In genomic region chr12:102735104-102735503, GRCh38 we compare ENCODE assay signal across 14 cellular contexts.
A peak's percentile ranks its signal among the peaks of the same experiment; 100 is the strongest.
DNase-seq lines count a peak whose midpoint lies in the region; ATAC-seq and FAIRE-seq lines count a peak whose summit lies in the region.
"Had no signal": no experiment of that assay in that cellular context is flagged by ENCODE, and none has a peak within 500 bp of the region (broad histone marks: within the 10 kb centered on the region; RNA-seq: fewer than 3 reads in every experiment).

No MANE protein-coding gene starts in this region.

- H3K4me1 ChIP-seq in SJCRH30, result no peaks in the 10 kb centered on the region
- H3K4me1 ChIP-seq: left lung, right atrium auricular region, SJSA1 had no signal

- no peak overlapping the region for H3K27ac ChIP-seq in SJCRH30
- H3K27ac ChIP-seq: left lung, right atrium auricular region, SJSA1 had no signal

- peaks cover 3% of the 10 kb centered on the region for H3K4me1 Mint-ChIP-seq in T-helper 1 cell treated with Interleukin-12 subunit alpha and Interleukin-12 subunit beta and Interleukin-4 antibody, amounts not matched to agents 30 μg/mL and 1 μg/mL, for 36 hours (ENCODE audit: low read depth)

- FAIRE-seq in GM18507 (lab: Jason Lieb, UNC), result peak; percentile 94

- H3K27me3 Mint-ChIP-seq in T-helper 1 cell treated with Interleukin-12 subunit alpha and Interleukin-12 subunit beta and Interleukin-4 antibody, amounts not matched to agents 30 μg/mL and 1 μg/mL, for 36 hours (ENCODE audit: low read depth), result no peaks in the 10 kb centered on the region
- H3K27me3 Mint-ChIP-seq: activated CD4-positive, alpha-beta memory T cell treated with anti-CD3 and anti-CD28 coated beads for 36 hours had no signal

- no peak overlapping the region for H3K4me3 Mint-ChIP-seq in T-helper 1 cell treated with Interleukin-12 subunit alpha and Interleukin-12 subunit beta and Interleukin-4 antibody, amounts not matched to agents 30 μg/mL and 1 μg/mL, for 36 hours
- H3K4me3 Mint-ChIP-seq: activated CD4-positive, alpha-beta memory T cell treated with anti-CD3 and anti-CD28 coated beads for 36 hours; CD8-positive, alpha-beta T cell had no signal

- H3K27ac Mint-ChIP-seq in T-helper 1 cell treated with Interleukin-12 subunit alpha and Interleukin-12 subunit beta and Interleukin-4 antibody, amounts not matched to agents 30 μg/mL and 1 μg/mL, for 36 hours, result peak overlapping the region; percentile 76
- H3K27ac Mint-ChIP-seq: activated CD4-positive, alpha-beta memory T cell treated with anti-CD3 and anti-CD28 coated beads for 36 hours; CD8-positive, alpha-beta T cell had no signal

- no peak overlapping the region for H3K4me3 ChIP-seq in SJCRH30
- H3K4me3 ChIP-seq: left lung, right atrium auricular region, SJSA1 had no signal

- DNase-seq in GM18507 (ENCODE audit: extremely low spot score, insufficient read length, low read depth) (peak; percentile 9), NCI-H2196 (lab: John Stamatoyannopoulos, UW; ENCODE audit: unreplicated experiment) (no peak), DMS 273 (lab: John Stamatoyannopoulos, UW; ENCODE audit: unreplicated experiment) (no peak), NCI-H748 treated with DMSO at 0.1 percent for 48 hours (lab: John Stamatoyannopoulos, UW) (no peak), SJCRH30 (no peak)
- DNase-seq: activated CD4-positive, alpha-beta memory T cell treated with anti-CD3 and anti-CD28 coated beads for 36 hours; CD8-positive, alpha-beta T cell; left lung; NCI-H1694 treated with DMSO at 0.1 percent for 48 hours had no signal

- H3K27me3 ChIP-seq in SJCRH30, result no peaks in the 10 kb centered on the region
- H3K27me3 ChIP-seq: left lung, right atrium auricular region, SJSA1 had no signal

- no peaks in the 10 kb centered on the region for H3K9me3 ChIP-seq in SJCRH30 (replicated peaks)
- H3K9me3 ChIP-seq: left lung, right atrium auricular region, SJSA1 had no signal

- H3K9me3 Mint-ChIP-seq in T-helper 1 cell treated with Interleukin-12 subunit alpha and Interleukin-12 subunit beta and Interleukin-4 antibody, amounts not matched to agents 30 μg/mL and 1 μg/mL, for 36 hours, result no peaks in the 10 kb centered on the region

- ATAC-seq in GM21367 (IDR thresholded peaks at IDR 0.05; ENCODE audit: unreplicated experiment) (peak; percentile 90), HG03066 (IDR thresholded peaks at IDR 0.05; ENCODE audit: low read depth, unreplicated experiment) (peak; percentile 97)
- ATAC-seq: CD8-positive, alpha-beta T cell; left lung had no signal

- no peaks in the 10 kb centered on the region for H3K36me3 ChIP-seq in SJCRH30
- H3K36me3 ChIP-seq: left lung, right atrium auricular region, SJSA1 had no signal

- peaks cover 1% of the 10 kb centered on the region for H3K36me3 Mint-ChIP-seq in T-helper 1 cell treated with Interleukin-12 subunit alpha and Interleukin-12 subunit beta and Interleukin-4 antibody, amounts not matched to agents 30 μg/mL and 1 μg/mL, for 36 hours (ENCODE audit: low read depth)
- H3K36me3 Mint-ChIP-seq: activated CD4-positive, alpha-beta memory T cell treated with anti-CD3 and anti-CD28 coated beads for 36 hours; CD8-positive, alpha-beta T cell had no signal
